Comparison of ENCODE assay signal across 8 cellular contexts in the genomic region with DNA sequence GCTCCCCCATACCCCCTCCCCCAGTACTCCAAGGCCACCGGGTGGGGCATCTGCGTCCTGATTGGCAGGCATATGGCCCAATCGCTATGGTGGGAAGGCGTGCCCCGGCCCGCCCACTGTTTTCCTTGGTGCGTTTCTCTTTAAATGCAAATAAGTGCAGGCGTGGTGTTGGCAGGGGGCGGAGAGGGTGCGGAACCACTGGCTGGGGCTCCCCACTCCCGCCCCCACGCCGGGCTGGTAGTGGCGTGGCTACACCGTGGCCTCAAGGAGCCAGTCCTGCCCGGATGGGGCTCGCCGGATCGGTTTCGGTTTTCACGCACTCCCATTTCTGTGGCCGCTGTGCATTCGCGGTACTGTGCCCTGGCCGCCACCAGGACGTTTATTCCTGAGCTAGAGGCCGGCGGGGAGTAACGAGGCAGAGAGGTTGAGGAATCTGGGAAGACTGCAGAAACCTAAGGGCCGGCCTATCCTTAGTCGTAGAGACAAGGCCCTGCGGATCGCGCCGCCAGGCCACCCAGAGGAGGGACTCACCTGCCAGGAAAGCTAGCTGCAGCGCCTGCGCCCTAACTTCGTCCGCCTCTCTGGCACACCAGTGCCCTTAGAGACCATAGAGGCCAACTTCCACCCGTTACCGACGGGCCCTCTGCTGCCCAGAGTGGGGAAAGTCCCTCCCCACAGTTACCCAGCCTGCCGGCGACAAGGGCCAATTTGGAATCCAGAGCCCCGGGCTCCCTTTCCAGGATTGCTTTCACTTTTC. TPM values are rescaled to one million over a fixed set of nuclear protein-coding genes. Genes with fewer than 3 reads are reported as not detected.
DNase-seq lines count a peak whose midpoint lies in the region; ATAC-seq and TF ChIP-seq lines count a peak whose summit lies in the region.

No MANE protein-coding gene starts in this region.

- peak; percentile 93 for DNase-seq in AG08396 (ENCODE audit: low spot score)
- peak; percentile 63 for DNase-seq in NCI-H2196 treated with DMSO at 0.1 percent for 48 hours (lab: John Stamatoyannopoulos, UW; ENCODE audit: unreplicated experiment)
- DNase-seq in activated B cell treated with CpG ODN at 0.5 μM for 24 hours, result peak; percentile 75
- DNase-seq in central memory CD4-positive, alpha-beta T cell, result peak; percentile 85
- peak; percentile 95 for DNase-seq in islet precursor cell
- peak; percentile 82 for DNase-seq in stimulated activated CD4-positive, alpha-beta T cell treated with anti-CD3 and anti-CD28 coated beads, Interleukin-12 subunit alpha, Interleukin-12 subunit beta, amount 100 ng/mL, for 4 hours

- no peaks in the 10 kb centered on the region for H3K9me3 Mint-ChIP-seq in activated B cell treated with CpG ODN at 0.5 μM for 24 hours

- peaks cover 18% of the 10 kb centered on the region for H3K4me1 Mint-ChIP-seq in activated B cell treated with CpG ODN at 0.5 μM for 24 hours

- POLR2A ChIA-PET in activated B cell treated with CpG ODN at 0.5 μM for 24 hours (lab: Charles Lee), result interaction anchor here (1.2 to 1.5 kb wide), 4 partner anchors 10 to 1323 kb away, joined by 3 to 9 read pairs (median 4); a partner anchor contains a TSS

- H3K27me3 Mint-ChIP-seq in activated B cell treated with CpG ODN at 0.5 μM for 24 hours, result no peaks in the 10 kb centered on the region

- TF ChIP-seq CTCF in activated B cell treated with CpG ODN at 0.5 μM for 24 hours (IDR thresholded peaks at IDR 0.05), result no peak

- intact Hi-C loops in activated B cell treated with CpG ODN at 0.5 μM for 24 hours (cut with micrococcal nuclease), result loop anchor here (1.0 to 5.0 kb wide), 6 partner anchors 189 to 1461 kb away; a partner anchor contains a TSS

- H3K36me3 Mint-ChIP-seq in activated B cell treated with CpG ODN at 0.5 μM for 24 hours (ENCODE audit: low read depth), result peaks cover 2% of the 10 kb centered on the region

- H3K27ac Mint-ChIP-seq in activated B cell treated with CpG ODN at 0.5 μM for 24 hours, result peak overlapping the region; percentile 95

- peak; percentile 85 for ATAC-seq in GM18873 (IDR thresholded peaks at IDR 0.05; ENCODE audit: low FRiP score, unreplicated experiment)
- peak; percentile 89 for ATAC-seq in HG03135 (IDR thresholded peaks at IDR 0.05; ENCODE audit: unreplicated experiment)
- ATAC-seq in activated B cell treated with CpG ODN at 0.5 μM for 24 hours (ENCODE audit: low read depth), result peak; percentile 88

- CTCF ChIA-PET in activated B cell treated with CpG ODN at 0.5 μM for 24 hours (lab: Charles Lee), result no interaction called here

- H3K4me3 Mint-ChIP-seq in activated B cell treated with CpG ODN at 0.5 μM for 24 hours, result peak overlapping the region; percentile 92

RNA-seq across cellular contexts. Expression of a gene that starts 0.4 kb away (rescaled TPM):
- 5.6 and 6.8 TPM in 2 replicates for total RNA-seq in activated B cell treated with CpG ODN at 0.5 μM for 24 hours

RNA-seq across cellular contexts. Expression of a gene that starts 24.5 kb away (rescaled TPM):
- total RNA-seq in activated B cell treated with CpG ODN at 0.5 μM for 24 hours, result 0.18 TPM in 1 of 2 replicates, not detected in the other

Comparison
In these comparisons a context has a peak if more than half of its experiments do, and no peak if none do; other contexts are left out.
1. Peak in every context shown above with its lines: DNase-seq and ATAC-seq.